ENCODE assay signal across 1 cellular context in the genomic region with DNA sequence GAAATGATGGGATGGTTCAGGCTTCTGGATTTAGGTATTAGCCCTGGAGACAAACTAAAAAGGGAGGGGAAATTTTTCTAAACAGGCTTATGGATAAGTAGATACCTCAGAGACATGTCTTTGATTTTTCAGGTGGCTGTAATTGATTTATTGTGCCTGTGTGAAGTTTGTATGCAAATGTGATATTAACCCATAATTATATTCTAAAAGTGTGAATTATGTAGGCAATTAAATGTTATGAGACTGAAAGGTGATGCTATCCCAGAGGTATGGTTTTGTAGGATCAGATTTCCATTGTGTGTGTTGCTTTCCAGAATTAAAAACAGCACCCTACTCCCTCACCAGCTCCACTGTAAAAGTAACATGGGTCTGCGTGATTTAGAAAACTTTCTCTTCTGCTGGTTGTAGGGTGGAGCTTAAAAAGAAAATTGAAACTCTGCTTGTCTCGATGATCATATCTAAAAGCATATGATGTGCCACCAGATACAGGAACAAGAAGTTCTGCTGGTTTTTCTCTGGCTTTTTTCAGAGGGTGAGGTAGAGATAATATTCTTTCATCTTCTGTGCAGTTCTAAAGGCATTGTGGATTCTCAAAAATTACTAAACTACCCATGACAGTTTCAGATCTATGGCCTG.
TF ChIP-seq lines count a peak whose summit lies in the region.

No MANE protein-coding gene starts in this region.

TF ChIP-seq in WTC11, 78 proteins besides CTCF, POLR2A, EP300 and RAD21 (continued from another document):
- TF ChIP-seq, protein P1, sequence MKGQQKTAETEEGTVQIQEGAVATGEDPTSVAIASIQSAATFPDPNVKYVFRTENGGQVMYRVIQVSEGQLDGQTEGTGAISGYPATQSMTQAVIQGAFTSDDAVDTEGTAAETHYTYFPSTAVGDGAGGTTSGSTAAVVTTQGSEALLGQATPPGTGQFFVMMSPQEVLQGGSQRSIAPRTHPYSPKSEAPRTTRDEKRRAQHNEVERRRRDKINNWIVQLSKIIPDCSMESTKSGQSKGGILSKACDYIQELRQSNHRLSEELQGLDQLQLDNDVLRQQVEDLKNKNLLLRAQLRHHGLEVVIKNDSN (CRISPR knock-in tag; IDR thresholded peaks at IDR 0.05): no peak
- no peak for TF ChIP-seq ZBTB21 (CRISPR knock-in tag; IDR thresholded peaks at IDR 0.05; ENCODE audit: borderline replicate concordance)
TF ChIP-seq in WTC11: peak in this region for 0.
